In genomic region chr1:245225267-245225666, GRCh38 we compare ENCODE assay signal across 24 cellular contexts.
A peak's percentile ranks its signal among the peaks of the same experiment; 100 is the strongest.
DNase-seq lines count a peak whose midpoint lies in the region; ATAC-seq, FAIRE-seq and TF ChIP-seq lines count a peak whose summit lies in the region.
"Had no signal": no experiment of that assay in that cellular context is flagged by ENCODE, and none has a peak within 500 bp of the region (broad histone marks: within the 10 kb centered on the region; RNA-seq: fewer than 3 reads in every experiment).

No MANE protein-coding gene starts in this region.

- 0% methylated on average over 7 of the region's 7 CpGs for WGBS in K562 (ENCODE audit: insufficient coverage, low coverage, missing lambda C conversion rate)

- H3K9me3 ChIP-seq in HEK293 (ENCODE audit: control insufficient read depth, insufficient read depth, low read depth, low read length) (no peaks in the 10 kb centered on the region), K562 (replicated peaks; ENCODE audit: control insufficient read depth, insufficient read depth, low read depth, low read length) (no peaks in the 10 kb centered on the region)
- H3K9me3 ChIP-seq: BE2C, Peyer's patch, spleen, tibial nerve had no signal

- H4K20me1 ChIP-seq in K562 (replicated peaks; ENCODE audit: control insufficient read depth, insufficient read depth, low read length): 0 out of 2 replicates have a peak, but pooled peaks cover 4% of the 10 kb centered on the region

- no TSS peak for BruUV-seq in K562 (replicated peaks; lab: Mats Ljungman, UMichigan)

- H3K4me3 ChIP-seq in HEK293 (ENCODE audit: low read depth, low read length) (no peak overlapping the region), K562 (no peak overlapping the region)
- H3K4me3 ChIP-seq: Peyer's patch, spleen, tibial nerve had no signal

- no peak overlapping the region for H2AFZ ChIP-seq in K562 (ENCODE audit: low read depth, low read length)
- H2AFZ ChIP-seq: parathyroid adenoma had no signal

- no peaks in the 10 kb centered on the region for H3K4me1 ChIP-seq in HEK293 (ENCODE audit: control insufficient read depth, insufficient read depth, low read length)
- no peaks in the 10 kb centered on the region for H3K4me1 ChIP-seq in K562 (replicated peaks in 1 of 2; ENCODE audit: control insufficient read depth in 2 of 2, insufficient read depth in 2 of 2, low read length in 2 of 2)
- H3K4me1 ChIP-seq: BE2C, parathyroid adenoma, Peyer's patch, spleen, tibial nerve had no signal

- peaks cover 38 to 72% of the 10 kb centered on the region in 2 experiments for H3K27me3 ChIP-seq in K562 (ENCODE audit: control insufficient read depth in 2 of 2, insufficient read depth in 2 of 2, low read length in 2 of 2)
- H3K27me3 ChIP-seq: BE2C, Peyer's patch, spleen, tibial nerve had no signal

- no peak for TF ChIP-seq EP300 in K562 (IDR thresholded peaks at IDR 0.05; ENCODE audit: low read length)

- TF ChIP-seq RAD21 in K562 (CRISPR knock-in tag; conservative IDR thresholded peaks at IDR 0.05 in 1 of 2, IDR thresholded peaks at IDR 0.05 in 1 of 2): no peak

- in situ Hi-C loops in K562 (cut with MboI): no loop called here

- FAIRE-seq in K562 (lab: Jason Lieb, UNC): no peak
- FAIRE-seq: colon, endothelial cell of umbilical vein, kidney had no signal

- H3K4me2 ChIP-seq in K562 (ENCODE audit: insufficient read depth, low read length): no peak overlapping the region

- CTCF ChIA-PET in HEK293 (lab: Yijun Ruan, JAX): interaction anchor here (0.5 kb wide), 1 partner anchor 825 kb away, joined by 4 read pairs; no protein-coding TSS in a partner anchor
- CTCF ChIA-PET in K562 (lab: Yijun Ruan, JAX; ENCODE audit: low intra/inter-chr PET ratio): no interaction called here

- POLR2A ChIA-PET in HEK293 (lab: Yijun Ruan, JAX): no interaction called here
- POLR2A ChIA-PET in K562 (lab: Yijun Ruan, JAX): interaction anchor here (0.6 to 0.7 kb wide), 2 partner anchors 13 to 23 kb away, joined by 3 read pairs; no protein-coding TSS in a partner anchor

- no peaks in the 10 kb centered on the region for H3K79me2 ChIP-seq in K562 (ENCODE audit: control insufficient read depth, insufficient read depth, low read length)
- H3K79me2 ChIP-seq: parathyroid adenoma had no signal

- no peak for TF ChIP-seq CTCF in HEK293 (tag by site-specific recombination; IDR thresholded peaks at IDR 0.05)
- no peak for TF ChIP-seq CTCF in K562 (IDR thresholded peaks at IDR 0.05 in 2 of 3, conservative IDR thresholded peaks at IDR 0.05 in 1 of 3; ENCODE audit: insufficient read depth in 2 of 3, low read depth in 1 of 3, low read length in 3 of 3)

- no peak for TF ChIP-seq POLR2A in K562 (conservative IDR thresholded peaks at IDR 0.05)

- intact Hi-C loops in K562 (cut with micrococcal nuclease): loop anchor here (5.0 kb wide), 1 partner anchor 73 kb away; the partner anchor contains the start of gene KIF26B

- DNase-seq in K562 (ENCODE audit: extremely low read depth in 1 of 4, low spot score in 3 of 4) (no peak), iPS-NIHi7 (ENCODE audit: extremely low spot score) (peak; percentile 30), renal cortical epithelial cell (ENCODE audit: low read depth) (peak; percentile 36), NCI-H774 (lab: John Stamatoyannopoulos, UW) (no peak), HK-2 (ENCODE audit: unreplicated experiment) (no peak), activated T-cell treated with anti-CD3 and anti-CD28 coated beads for 4 hours (no peak)
- DNase-seq: activated CD4-positive, CD25-positive, alpha-beta regulatory T cell; activated CD8-positive, alpha-beta memory T cell treated with anti-CD3 and anti-CD28 coated beads for 24 hours; BE2C; GF-D8; head of caudate nucleus; kidney; NCI-H2029 treated with DMSO at 0.1 percent for 48 hours; NCI-H82; spleen had no signal

- ATAC-seq in K562 (peak; percentile 57; the same call in 2 of the 3 replicates), HG02852 (IDR thresholded peaks at IDR 0.05; ENCODE audit: unreplicated experiment) (no peak)
- ATAC-seq: activated T-helper 17 cell treated with anti-CD3 and anti-CD28 coated beads, Interleukin-2, amount 50 U/mL, for 72 hours; stimulated activated memory B cell treated with anti-CD40 and anti-IgM and Interleukin-4, amounts not matched to agents 10 μg/mL and 1 μg/mL and 100 μg/mL, for 72 hours had no signal

- H3K9me1 ChIP-seq in K562 (ENCODE audit: control insufficient read depth, insufficient read depth, low read length): no peaks in the 10 kb centered on the region

- no peak overlapping the region for H3K9ac ChIP-seq in K562 (ENCODE audit: insufficient read depth in 1 of 2, low read depth in 2 of 2, low read length in 2 of 2)
- H3K9ac ChIP-seq: parathyroid adenoma had no signal

- H3K36me3 ChIP-seq in HEK293 (ENCODE audit: control insufficient read depth in 2 of 2, insufficient read depth in 1 of 2, low read length in 2 of 2) (no peaks in the 10 kb centered on the region), K562 (ENCODE audit: control insufficient read depth, insufficient read depth, low read length) (no peaks in the 10 kb centered on the region)
- H3K36me3 ChIP-seq: Peyer's patch, spleen, tibial nerve had no signal

- no peak overlapping the region for H3K27ac ChIP-seq in HEK293 (ENCODE audit: extremely low read depth, low read depth, low read length)
- no peak overlapping the region for H3K27ac ChIP-seq in K562 (ENCODE audit: extremely low read depth, low read depth, low read length)
- H3K27ac ChIP-seq: parathyroid adenoma, Peyer's patch, spleen, tibial nerve had no signal

TF ChIP-seq in HEK293, 187 proteins besides CTCF, POLR2A, EP300 and RAD21:
- no peak for TF ChIP-seq ZNF274 (IDR thresholded peaks at IDR 0.05; ENCODE audit: low read length)
- no peak for TF ChIP-seq ZNF274 (tag by site-specific recombination; IDR thresholded peaks at IDR 0.05; ENCODE audit: borderline replicate concordance)
- peak; percentile 73 for TF ChIP-seq ZBTB17 (tag by site-specific recombination; IDR thresholded peaks at IDR 0.05)

TF ChIP-seq in K562, 482 proteins besides CTCF, POLR2A, EP300 and RAD21 (continues in another document):
- TF ChIP-seq MAFK (IDR thresholded peaks at IDR 0.05; ENCODE audit: low read length) (peak; percentile 51; the same call in 1 of the 2 replicates), ZNF316 (IDR thresholded peaks at IDR 0.05) (peak; percentile 71), MAFF (IDR thresholded peaks at IDR 0.05; ENCODE audit: low read length) (peak; percentile 45; the same call in 1 of the 2 replicates), NRF1 (conservative IDR thresholded peaks at IDR 0.05 in 1 of 2, IDR thresholded peaks at IDR 0.05 in 1 of 2) (no peak), SFPQ (IDR thresholded peaks at IDR 0.05; ENCODE audit: low read depth, low read length) (no peak)

Comparison
In these comparisons a context has a peak if more than half of its experiments do, and no peak if none do; other contexts are left out.
1. DNase-seq: peak in iPS-NIHi7 (single experiment) and renal cortical epithelial cell (single experiment); none in K562 (0 of 4), NCI-H774 (single experiment), HK-2 (single experiment) and activated T-cell treated with anti-CD3 and anti-CD28 coated beads for 4 hours (single experiment).
2. Of the 44 proteins assayed by ChIP-seq in both K562 and HEK293: peak only in K562: none; only in HEK293: ZBTB17; in both: none; in neither: 43.